ENCODE assay signal across 8 cellular contexts in the genomic region with DNA sequence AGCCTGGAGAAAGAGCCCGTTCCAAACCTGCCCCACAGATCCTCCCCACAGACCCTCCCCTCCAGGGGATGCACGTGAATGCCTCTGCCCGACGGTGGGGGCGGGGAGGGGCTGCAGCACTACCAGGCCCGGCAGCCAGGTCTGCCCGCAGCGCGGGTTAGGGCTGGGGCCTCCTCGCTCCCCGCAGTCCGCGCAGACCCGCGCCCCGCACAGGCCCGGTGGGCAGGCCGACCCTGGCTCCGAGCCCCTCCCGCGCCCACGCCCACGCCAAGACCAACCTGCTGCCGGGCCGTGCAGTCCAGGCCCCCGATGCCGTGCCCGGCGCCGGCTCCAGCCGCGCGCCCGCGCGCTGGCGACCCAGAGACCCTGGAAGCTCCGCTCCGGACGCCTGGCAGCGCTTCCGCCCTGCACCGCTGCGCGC. TPM values are rescaled to one million over a fixed set of nuclear protein-coding genes. Genes with fewer than 3 reads are reported as not detected.
DNase-seq lines count a peak whose midpoint lies in the region; ATAC-seq and TF ChIP-seq lines count a peak whose summit lies in the region.

A gene with protein sequence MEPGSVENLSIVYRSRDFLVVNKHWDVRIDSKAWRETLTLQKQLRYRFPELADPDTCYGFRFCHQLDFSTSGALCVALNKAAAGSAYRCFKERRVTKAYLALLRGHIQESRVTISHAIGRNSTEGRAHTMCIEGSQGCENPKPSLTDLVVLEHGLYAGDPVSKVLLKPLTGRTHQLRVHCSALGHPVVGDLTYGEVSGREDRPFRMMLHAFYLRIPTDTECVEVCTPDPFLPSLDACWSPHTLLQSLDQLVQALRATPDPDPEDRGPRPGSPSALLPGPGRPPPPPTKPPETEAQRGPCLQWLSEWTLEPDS (minus strand): TSS at position 404 of the 421 bp plus-strand sequence. CDS start 644 bp downstream, outside the sequence.

- H3K4me3 ChIP-seq in osteoblast (ENCODE audit: insufficient read depth, low read length), result peak within 1 kb of the TSS; percentile 93

- ATAC-seq in GM21825 (IDR thresholded peaks at IDR 0.05; ENCODE audit: unreplicated experiment), result peak; percentile 20
- ATAC-seq in esophagus mucosa, result no peak
- ATAC-seq in GM18870 (IDR thresholded peaks at IDR 0.05; ENCODE audit: unreplicated experiment), result no peak

- peaks cover 17% of the 10 kb centered on the region for H3K4me1 ChIP-seq in osteoblast (ENCODE audit: insufficient read depth, low read length)

- peak within 1 kb of the TSS; percentile 41 for H3K27ac ChIP-seq in osteoblast (ENCODE audit: low read depth, low read length)

- peaks cover 10% of the 10 kb centered on the region for H3K36me3 ChIP-seq in osteoblast (ENCODE audit: insufficient read depth, low read length)

- no peaks in the 10 kb centered on the region for H3K27me3 ChIP-seq in osteoblast (ENCODE audit: insufficient read depth, low read length)

- in situ Hi-C loops in Caki2 (cut with HindIII; ENCODE audit: low pct_unique_long_range_greater_than_20kb, low sequenced_read_pairs), result no loop called here

- H3K79me2 ChIP-seq in osteoblast (ENCODE audit: insufficient read depth, low read length), result peaks cover 30% of the 10 kb centered on the region

- no peak for TF ChIP-seq CTCF in osteoblast (IDR thresholded peaks at IDR 0.05; ENCODE audit: extremely low read depth, low read depth, low read length)

- no peaks in the 10 kb centered on the region for H3K9me3 ChIP-seq in osteoblast (ENCODE audit: low read depth, low read length)

- H2AFZ ChIP-seq in osteoblast (ENCODE audit: low read length), result peak within 1 kb of the TSS; percentile 81

- DNase-seq in Caki2 (ENCODE audit: low read depth) (peak; percentile 57), RPMI7951 (ENCODE audit: low read depth) (no peak), osteoblast (ENCODE audit: insufficient read length, low spot score, missing footprints) (peak; percentile 95), CD1c-positive myeloid dendritic cell (ENCODE audit: extremely low spot score) (no peak), T-helper 9 cell (no peak)

- peaks cover 27% of the 10 kb centered on the region for H4K20me1 ChIP-seq in osteoblast (ENCODE audit: insufficient read depth, low read length)

- H3K4me2 ChIP-seq in osteoblast (ENCODE audit: insufficient read depth, low read length), result peak within 1 kb of the TSS; percentile 91

RNA-seq across cellular contexts. Expression of the gene that starts here (rescaled TPM):
- 50.0 and 75.0 TPM in 2 replicates for total RNA-seq in Caki2 (2014; rRNA removed; shearing (Covaris generic); ENCODE audit: low replicate concordance)
- 12.6 and 21.0 TPM in 2 replicates for total RNA-seq in RPMI7951 (2014; rRNA removed; shearing (Covaris generic))
- total RNA-seq in esophagus mucosa (14.4 TPM), osteoblast (23.3 and 28.2 TPM in 2 replicates)

Comparison
In these comparisons a context has a peak if more than half of its experiments do, and no peak if none do; other contexts are left out.
1. DNase-seq: peak in Caki2 (single experiment) and osteoblast (single experiment); none in RPMI7951 (single experiment), CD1c-positive myeloid dendritic cell (single experiment) and T-helper 9 cell (single experiment).